31 cellular contexts compared by ENCODE assay signal in the genomic region with DNA sequence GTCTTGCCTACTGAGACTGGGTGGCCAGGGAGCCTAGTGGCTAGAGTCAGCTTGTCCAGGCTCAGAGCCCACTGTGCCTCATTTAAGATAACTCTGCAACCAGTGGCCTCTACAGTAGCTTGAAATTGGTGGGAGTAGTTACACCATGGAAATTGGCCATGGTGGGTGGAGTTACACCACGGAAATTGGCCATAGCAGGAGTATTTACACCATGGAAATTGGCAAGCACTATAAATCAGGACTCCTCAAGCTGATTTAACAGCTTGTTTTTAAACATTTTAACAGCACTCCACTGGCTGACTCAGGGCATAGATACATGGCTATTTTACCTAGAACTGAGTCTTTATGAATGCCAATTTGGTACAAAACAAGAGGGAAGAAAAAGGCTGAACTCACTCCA.
"Had no signal": no experiment of that assay in that cellular context is flagged by ENCODE, and none has a peak within 500 bp of the region (broad histone marks: within the 10 kb centered on the region; RNA-seq: fewer than 3 reads in every experiment).

No MANE protein-coding gene starts in this region.

- ATAC-seq: activated CD4-positive, alpha-beta T cell treated with anti-CD3 and anti-CD28 coated beads for 36 hours; activated CD8-positive, alpha-beta memory T cell treated with anti-CD3 and anti-CD28 coated beads, Interleukin-2, amount 10 ng/mL, durations not matched to agents 7 days and 5 days; activated CD8-positive, alpha-beta T cell treated with anti-CD3 and anti-CD28 coated beads, Interleukin-2, amount 10 ng/mL, durations not matched to agents 7 days and 5 days; activated naive CD4-positive, alpha-beta T cell treated with anti-CD3 and anti-CD28 coated beads, Interleukin-2, amount 50 U/mL, for 72 hours; effector memory CD8-positive, alpha-beta T cell; foreskin keratinocyte; heart left ventricle had no signal

- DNase-seq: activated CD4-positive, alpha-beta memory T cell treated with anti-CD3 and anti-CD28 coated beads for 36 hours; activated CD4-positive, alpha-beta T cell treated with anti-CD3 and anti-CD28 coated beads for 36 hours; activated CD4-positive, alpha-beta T cell treated with anti-CD3 and anti-CD28 coated beads, Interleukin-2, amount 10 ng/mL, durations not matched to agents 24 days and 14 days; activated CD4-positive, CD25-positive, alpha-beta regulatory T cell; activated CD4-positive, CD25-positive, alpha-beta regulatory T cell treated with anti-CD3 and anti-CD28 coated beads, Interleukin-2, amount 50 U/mL, for 72 hours; activated CD8-positive, alpha-beta memory T cell treated with anti-CD3 and anti-CD28 coated beads, Interleukin-2, amount 10 ng/mL, durations not matched to agents 7 days and 5 days; activated CD8-positive, alpha-beta memory T cell treated with anti-CD3 and anti-CD28 coated beads, Interleukin-2, amount 50 U/mL, for 4 hours; activated CD8-positive, alpha-beta T cell treated with anti-CD3 and anti-CD28 coated beads, Interleukin-2, amount 10 ng/mL, durations not matched to agents 7 days and 5 days; activated gamma-delta T cell; activated naive CD4-positive, alpha-beta T cell; activated naive CD4-positive, alpha-beta T cell treated with anti-CD3 and anti-CD28 coated beads, Interleukin-2, amount 10 ng/mL, durations not matched to agents 7 days and 5 days; activated naive CD8-positive, alpha-beta T cell treated with anti-CD3 and anti-CD28 coated beads, Interleukin-2, amount 10 ng/mL, durations not matched to agents 7 days and 5 days; activated T-cell treated with anti-CD3 and anti-CD28 coated beads, Interleukin-2, amount 50 U/mL, for 1 hour; activated T-cell treated with anti-CD3 and anti-CD28 coated beads, Interleukin-2, amount 50 U/mL, for 48 hours; central memory CD4-positive, alpha-beta T cell; dorsolateral prefrontal cortex; effector memory CD8-positive, alpha-beta T cell; erythroblast; foreskin keratinocyte; gastrocnemius medialis; heart left ventricle; T-helper 2 cell had no signal

- H3K27ac ChIP-seq: ascending aorta, breast epithelium, cardiac muscle cell, coronary artery, dorsolateral prefrontal cortex, esophagus muscularis mucosa, foreskin keratinocyte, heart left ventricle had no signal

- H3K4me3 ChIP-seq: ascending aorta, breast epithelium, cardiac muscle cell, coronary artery, dorsolateral prefrontal cortex, esophagus muscularis mucosa, heart left ventricle had no signal

- H3K9me3 Mint-ChIP-seq: activated CD4-positive, alpha-beta memory T cell treated with anti-CD3 and anti-CD28 coated beads for 36 hours; activated CD4-positive, alpha-beta T cell treated with anti-CD3 and anti-CD28 coated beads, Interleukin-2, amount 10 ng/mL, durations not matched to agents 24 days and 14 days; activated naive CD4-positive, alpha-beta T cell treated with anti-CD3 and anti-CD28 coated beads, Interleukin-2, amount 10 ng/mL, durations not matched to agents 7 days and 5 days; activated naive CD4-positive, alpha-beta T cell treated with anti-CD3 and anti-CD28 coated beads, Interleukin-2, amount 50 U/mL, for 72 hours; activated naive CD8-positive, alpha-beta T cell treated with anti-CD3 and anti-CD28 coated beads, Interleukin-2, amount 10 ng/mL, durations not matched to agents 7 days and 5 days; activated T-helper 1 cell treated with anti-CD3 and anti-CD28 coated beads, Interleukin-12 subunit alpha, Interleukin-12 subunit beta, Interleukin-2, Interleukin-4 antibody, amounts not matched to agents 30 ng/mL and 10 ng/mL and 1 ng/mL, durations not matched to agents 14 hours and 24 hours and 36 hours; dendritic cell treated with granulocyte-macrophage colony-stimulating factor and Interleukin-4, amounts not matched to agents 40 ng/mL and 50 ng/mL, for 4 days; effector memory CD8-positive, alpha-beta T cell had no signal

- H3K27me3 Mint-ChIP-seq: activated CD4-positive, alpha-beta memory T cell treated with anti-CD3 and anti-CD28 coated beads for 36 hours; activated CD4-positive, alpha-beta T cell treated with anti-CD3 and anti-CD28 coated beads for 36 hours; activated CD4-positive, alpha-beta T cell treated with anti-CD3 and anti-CD28 coated beads, Interleukin-2, amount 10 ng/mL, durations not matched to agents 24 days and 14 days; activated CD8-positive, alpha-beta memory T cell treated with anti-CD3 and anti-CD28 coated beads, Interleukin-2, amount 10 ng/mL, durations not matched to agents 7 days and 5 days; effector memory CD8-positive, alpha-beta T cell had no signal

- H3K4me3 Mint-ChIP-seq: activated CD4-positive, alpha-beta memory T cell treated with anti-CD3 and anti-CD28 coated beads for 36 hours; activated CD4-positive, alpha-beta T cell treated with anti-CD3 and anti-CD28 coated beads for 36 hours; activated CD4-positive, alpha-beta T cell treated with anti-CD3 and anti-CD28 coated beads, Interleukin-2, amount 10 ng/mL, durations not matched to agents 24 days and 14 days; activated CD8-positive, alpha-beta memory T cell treated with anti-CD3 and anti-CD28 coated beads, Interleukin-2, amount 10 ng/mL, durations not matched to agents 7 days and 5 days; activated CD8-positive, alpha-beta T cell treated with anti-CD3 and anti-CD28 coated beads, Interleukin-2, amount 10 ng/mL, durations not matched to agents 7 days and 5 days; activated naive CD4-positive, alpha-beta T cell treated with anti-CD3 and anti-CD28 coated beads, Interleukin-2, amount 10 ng/mL, durations not matched to agents 7 days and 5 days; activated naive CD8-positive, alpha-beta T cell treated with anti-CD3 and anti-CD28 coated beads, Interleukin-2, amount 10 ng/mL, durations not matched to agents 7 days and 5 days; activated T-helper 1 cell treated with anti-CD3 and anti-CD28 coated beads, Interleukin-12 subunit alpha, Interleukin-12 subunit beta, Interleukin-2, Interleukin-4 antibody, amounts not matched to agents 30 ng/mL and 10 ng/mL and 1 ng/mL, durations not matched to agents 14 hours and 24 hours and 36 hours; dendritic cell treated with granulocyte-macrophage colony-stimulating factor and Interleukin-4, amounts not matched to agents 40 ng/mL and 50 ng/mL, for 4 days; effector memory CD8-positive, alpha-beta T cell had no signal

- H3K9me3 ChIP-seq: ascending aorta, gastrocnemius medialis had no signal

- H3K36me3 Mint-ChIP-seq: activated CD4-positive, alpha-beta memory T cell treated with anti-CD3 and anti-CD28 coated beads for 36 hours; activated naive CD4-positive, alpha-beta T cell treated with anti-CD3 and anti-CD28 coated beads, Interleukin-2, amount 10 ng/mL, durations not matched to agents 7 days and 5 days; activated naive CD4-positive, alpha-beta T cell treated with anti-CD3 and anti-CD28 coated beads, Interleukin-2, amount 50 U/mL, for 72 hours; activated naive CD8-positive, alpha-beta T cell treated with anti-CD3 and anti-CD28 coated beads, Interleukin-2, amount 10 ng/mL, durations not matched to agents 7 days and 5 days; brain had no signal

- H3K27ac Mint-ChIP-seq: activated CD4-positive, alpha-beta memory T cell treated with anti-CD3 and anti-CD28 coated beads for 36 hours; activated CD4-positive, alpha-beta T cell treated with anti-CD3 and anti-CD28 coated beads for 36 hours; activated CD4-positive, alpha-beta T cell treated with anti-CD3 and anti-CD28 coated beads, Interleukin-2, amount 10 ng/mL, durations not matched to agents 24 days and 14 days; activated CD8-positive, alpha-beta memory T cell treated with anti-CD3 and anti-CD28 coated beads, Interleukin-2, amount 10 ng/mL, durations not matched to agents 7 days and 5 days; activated CD8-positive, alpha-beta T cell treated with anti-CD3 and anti-CD28 coated beads, Interleukin-2, amount 10 ng/mL, durations not matched to agents 7 days and 5 days; activated naive CD4-positive, alpha-beta T cell treated with anti-CD3 and anti-CD28 coated beads, Interleukin-2, amount 10 ng/mL, durations not matched to agents 7 days and 5 days; activated naive CD4-positive, alpha-beta T cell treated with anti-CD3 and anti-CD28 coated beads, Interleukin-2, amount 50 U/mL, for 72 hours; activated naive CD8-positive, alpha-beta T cell treated with anti-CD3 and anti-CD28 coated beads, Interleukin-2, amount 10 ng/mL, durations not matched to agents 7 days and 5 days; activated T-helper 1 cell treated with anti-CD3 and anti-CD28 coated beads, Interleukin-12 subunit alpha, Interleukin-12 subunit beta, Interleukin-2, Interleukin-4 antibody, amounts not matched to agents 30 ng/mL and 10 ng/mL and 1 ng/mL, durations not matched to agents 14 hours and 24 hours and 36 hours; dendritic cell treated with granulocyte-macrophage colony-stimulating factor and Interleukin-4, amounts not matched to agents 40 ng/mL and 50 ng/mL, for 4 days had no signal

- H3K36me3 ChIP-seq: ascending aorta, breast epithelium, cardiac muscle cell, esophagus muscularis mucosa, gastrocnemius medialis, heart left ventricle had no signal

- H3K27me3 ChIP-seq: ascending aorta, breast epithelium, cardiac muscle cell, dorsolateral prefrontal cortex, esophagus muscularis mucosa, foreskin keratinocyte, gastrocnemius medialis, heart left ventricle had no signal

- H3K4me1 ChIP-seq: ascending aorta, breast epithelium, esophagus muscularis mucosa, foreskin keratinocyte, heart left ventricle had no signal
